2 cellular contexts compared by ENCODE assay signal in the genomic region with DNA sequence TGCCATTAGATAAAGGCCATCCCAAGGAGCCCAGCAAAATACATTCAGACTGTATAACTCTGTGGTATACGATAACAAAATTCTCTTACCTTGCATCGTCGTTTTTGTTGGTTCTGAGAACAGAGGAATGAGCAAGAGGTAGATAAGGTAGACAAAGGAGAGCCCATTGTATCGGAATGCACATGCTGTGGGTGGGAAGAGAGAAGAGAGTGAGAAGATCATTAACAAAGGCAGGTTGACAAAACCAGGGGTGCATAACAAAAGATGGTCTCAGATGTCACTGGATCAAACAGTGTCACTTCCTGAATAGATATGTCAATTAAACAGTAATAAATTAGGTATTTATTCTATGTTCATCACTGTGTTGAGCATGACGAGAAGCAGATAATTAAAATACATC.
TF ChIP-seq lines count a peak whose summit lies in the region.

No MANE protein-coding gene starts in this region.

TF ChIP-seq in WTC11, 78 proteins besides CTCF, POLR2A, EP300 and RAD21 (continues in another document):
- TF ChIP-seq, protein P1, sequence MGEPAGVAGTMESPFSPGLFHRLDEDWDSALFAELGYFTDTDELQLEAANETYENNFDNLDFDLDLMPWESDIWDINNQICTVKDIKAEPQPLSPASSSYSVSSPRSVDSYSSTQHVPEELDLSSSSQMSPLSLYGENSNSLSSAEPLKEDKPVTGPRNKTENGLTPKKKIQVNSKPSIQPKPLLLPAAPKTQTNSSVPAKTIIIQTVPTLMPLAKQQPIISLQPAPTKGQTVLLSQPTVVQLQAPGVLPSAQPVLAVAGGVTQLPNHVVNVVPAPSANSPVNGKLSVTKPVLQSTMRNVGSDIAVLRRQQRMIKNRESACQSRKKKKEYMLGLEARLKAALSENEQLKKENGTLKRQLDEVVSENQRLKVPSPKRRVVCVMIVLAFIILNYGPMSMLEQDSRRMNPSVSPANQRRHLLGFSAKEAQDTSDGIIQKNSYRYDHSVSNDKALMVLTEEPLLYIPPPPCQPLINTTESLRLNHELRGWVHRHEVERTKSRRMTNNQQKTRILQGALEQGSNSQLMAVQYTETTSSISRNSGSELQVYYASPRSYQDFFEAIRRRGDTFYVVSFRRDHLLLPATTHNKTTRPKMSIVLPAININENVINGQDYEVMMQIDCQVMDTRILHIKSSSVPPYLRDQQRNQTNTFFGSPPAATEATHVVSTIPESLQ (CRISPR knock-in tag; IDR thresholded peaks at IDR 0.05), result no peak
- TF ChIP-seq, protein P2, sequence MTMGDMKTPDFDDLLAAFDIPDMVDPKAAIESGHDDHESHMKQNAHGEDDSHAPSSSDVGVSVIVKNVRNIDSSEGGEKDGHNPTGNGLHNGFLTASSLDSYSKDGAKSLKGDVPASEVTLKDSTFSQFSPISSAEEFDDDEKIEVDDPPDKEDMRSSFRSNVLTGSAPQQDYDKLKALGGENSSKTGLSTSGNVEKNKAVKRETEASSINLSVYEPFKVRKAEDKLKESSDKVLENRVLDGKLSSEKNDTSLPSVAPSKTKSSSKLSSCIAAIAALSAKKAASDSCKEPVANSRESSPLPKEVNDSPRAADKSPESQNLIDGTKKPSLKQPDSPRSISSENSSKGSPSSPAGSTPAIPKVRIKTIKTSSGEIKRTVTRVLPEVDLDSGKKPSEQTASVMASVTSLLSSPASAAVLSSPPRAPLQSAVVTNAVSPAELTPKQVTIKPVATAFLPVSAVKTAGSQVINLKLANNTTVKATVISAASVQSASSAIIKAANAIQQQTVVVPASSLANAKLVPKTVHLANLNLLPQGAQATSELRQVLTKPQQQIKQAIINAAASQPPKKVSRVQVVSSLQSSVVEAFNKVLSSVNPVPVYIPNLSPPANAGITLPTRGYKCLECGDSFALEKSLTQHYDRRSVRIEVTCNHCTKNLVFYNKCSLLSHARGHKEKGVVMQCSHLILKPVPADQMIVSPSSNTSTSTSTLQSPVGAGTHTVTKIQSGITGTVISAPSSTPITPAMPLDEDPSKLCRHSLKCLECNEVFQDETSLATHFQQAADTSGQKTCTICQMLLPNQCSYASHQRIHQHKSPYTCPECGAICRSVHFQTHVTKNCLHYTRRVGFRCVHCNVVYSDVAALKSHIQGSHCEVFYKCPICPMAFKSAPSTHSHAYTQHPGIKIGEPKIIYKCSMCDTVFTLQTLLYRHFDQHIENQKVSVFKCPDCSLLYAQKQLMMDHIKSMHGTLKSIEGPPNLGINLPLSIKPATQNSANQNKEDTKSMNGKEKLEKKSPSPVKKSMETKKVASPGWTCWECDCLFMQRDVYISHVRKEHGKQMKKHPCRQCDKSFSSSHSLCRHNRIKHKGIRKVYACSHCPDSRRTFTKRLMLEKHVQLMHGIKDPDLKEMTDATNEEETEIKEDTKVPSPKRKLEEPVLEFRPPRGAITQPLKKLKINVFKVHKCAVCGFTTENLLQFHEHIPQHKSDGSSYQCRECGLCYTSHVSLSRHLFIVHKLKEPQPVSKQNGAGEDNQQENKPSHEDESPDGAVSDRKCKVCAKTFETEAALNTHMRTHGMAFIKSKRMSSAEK (CRISPR knock-in tag; IDR thresholded peaks at IDR 0.05; ENCODE audit: borderline replicate concordance), result no peak
- no peak for TF ChIP-seq E2F4 (CRISPR knock-in tag; IDR thresholded peaks at IDR 0.05; ENCODE audit: borderline replicate concordance, low read depth)
- no peak for TF ChIP-seq ESRRA (CRISPR knock-in tag; IDR thresholded peaks at IDR 0.05; ENCODE audit: borderline replicate concordance)
- TF ChIP-seq, protein P3, sequence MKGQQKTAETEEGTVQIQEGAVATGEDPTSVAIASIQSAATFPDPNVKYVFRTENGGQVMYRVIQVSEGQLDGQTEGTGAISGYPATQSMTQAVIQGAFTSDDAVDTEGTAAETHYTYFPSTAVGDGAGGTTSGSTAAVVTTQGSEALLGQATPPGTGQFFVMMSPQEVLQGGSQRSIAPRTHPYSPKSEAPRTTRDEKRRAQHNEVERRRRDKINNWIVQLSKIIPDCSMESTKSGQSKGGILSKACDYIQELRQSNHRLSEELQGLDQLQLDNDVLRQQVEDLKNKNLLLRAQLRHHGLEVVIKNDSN (CRISPR knock-in tag; IDR thresholded peaks at IDR 0.05), result no peak
- no peak for TF ChIP-seq PRRX2 (CRISPR knock-in tag; IDR thresholded peaks at IDR 0.05)
- TF ChIP-seq ATF1 (CRISPR knock-in tag; IDR thresholded peaks at IDR 0.05), result no peak
- TF ChIP-seq IRF2 (CRISPR knock-in tag; IDR thresholded peaks at IDR 0.05; ENCODE audit: borderline replicate concordance, low read depth), result no peak
- TF ChIP-seq, protein P4, sequence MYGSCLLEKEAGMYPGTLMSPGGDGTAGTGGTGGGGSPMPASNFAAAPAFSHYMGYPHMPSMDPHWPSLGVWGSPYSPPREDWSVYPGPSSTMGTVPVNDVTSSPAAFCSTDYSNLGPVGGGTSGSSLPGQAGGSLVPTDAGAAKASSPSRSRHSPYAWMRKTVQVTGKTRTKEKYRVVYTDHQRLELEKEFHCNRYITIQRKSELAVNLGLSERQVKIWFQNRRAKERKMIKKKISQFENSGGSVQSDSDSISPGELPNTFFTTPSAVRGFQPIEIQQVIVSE (CRISPR knock-in tag; IDR thresholded peaks at IDR 0.05; ENCODE audit: borderline replicate concordance), result no peak
- TF ChIP-seq ZBTB21 (CRISPR knock-in tag; IDR thresholded peaks at IDR 0.05; ENCODE audit: borderline replicate concordance), result no peak
- no peak for TF ChIP-seq ZNF396 (CRISPR knock-in tag; IDR thresholded peaks at IDR 0.05; ENCODE audit: borderline replicate concordance)
- no peak for TF ChIP-seq CBFB (CRISPR knock-in tag; IDR thresholded peaks at IDR 0.05; ENCODE audit: low read depth)
- TF ChIP-seq, protein P5, sequence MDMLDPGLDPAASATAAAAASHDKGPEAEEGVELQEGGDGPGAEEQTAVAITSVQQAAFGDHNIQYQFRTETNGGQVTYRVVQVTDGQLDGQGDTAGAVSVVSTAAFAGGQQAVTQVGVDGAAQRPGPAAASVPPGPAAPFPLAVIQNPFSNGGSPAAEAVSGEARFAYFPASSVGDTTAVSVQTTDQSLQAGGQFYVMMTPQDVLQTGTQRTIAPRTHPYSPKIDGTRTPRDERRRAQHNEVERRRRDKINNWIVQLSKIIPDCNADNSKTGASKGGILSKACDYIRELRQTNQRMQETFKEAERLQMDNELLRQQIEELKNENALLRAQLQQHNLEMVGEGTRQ (CRISPR knock-in tag; IDR thresholded peaks at IDR 0.05), result no peak

TF ChIP-seq in HepG2, 621 proteins besides CTCF, POLR2A, EP300 and RAD21 (continued from another document):
- TF ChIP-seq HMGXB3 (CRISPR knock-in tag; IDR thresholded peaks at IDR 0.05; ENCODE audit: borderline replicate concordance) (no peak), ZNF205 (CRISPR knock-in tag; IDR thresholded peaks at IDR 0.05) (no peak), ZNF557 (CRISPR knock-in tag; IDR thresholded peaks at IDR 0.05) (no peak), KLF9 (CRISPR knock-in tag; IDR thresholded peaks at IDR 0.05; ENCODE audit: low read depth) (no peak), ZNF552 (CRISPR knock-in tag; IDR thresholded peaks at IDR 0.05; ENCODE audit: borderline replicate concordance) (no peak), ZFY (CRISPR knock-in tag; IDR thresholded peaks at IDR 0.05) (no peak), ZNF747 (CRISPR knock-in tag; IDR thresholded peaks at IDR 0.05; ENCODE audit: borderline replicate concordance) (no peak), DR1 (CRISPR knock-in tag; IDR thresholded peaks at IDR 0.05) (no peak), BORCS8-MEF2B (CRISPR knock-in tag; IDR thresholded peaks at IDR 0.05) (no peak), ZBTB25 (CRISPR knock-in tag; IDR thresholded peaks at IDR 0.05) (no peak)
